In genomic region chr1:50747394-50747793, GRCh38 we compare ENCODE assay signal across 1 cellular context.
TF ChIP-seq lines count a peak whose summit lies in the region.

No MANE protein-coding gene starts in this region.

TF ChIP-seq in GM23338, 12 proteins besides CTCF, POLR2A, EP300 and RAD21 (continued from another document):
- no peak for TF ChIP-seq ZNF462 (CRISPR knock-in tag; IDR thresholded peaks at IDR 0.05)
- TF ChIP-seq ZNF114 (CRISPR knock-in tag; IDR thresholded peaks at IDR 0.05) = no peak
